Comparison of ENCODE assay signal across 1 cellular context in genomic region chr4:119580293-119580692, GRCh38.
TF ChIP-seq lines count a peak whose summit lies in the region.

No MANE protein-coding gene starts in this region.

TF ChIP-seq in HepG2, 621 proteins besides CTCF, POLR2A, EP300 and RAD21 (continued from another document):
- TF ChIP-seq IRF1 (CRISPR knock-in tag; IDR thresholded peaks at IDR 0.05; ENCODE audit: low read depth) (no peak), ATF4 (CRISPR knock-in tag; IDR thresholded peaks at IDR 0.05) (no peak), NFE2 (CRISPR knock-in tag; IDR thresholded peaks at IDR 0.05) (no peak), FOXO1 (CRISPR knock-in tag; IDR thresholded peaks at IDR 0.05) (no peak), HDAC6 (IDR thresholded peaks at IDR 0.05; ENCODE audit: low read depth, low read length) (no peak), JARID2 (CRISPR knock-in tag; IDR thresholded peaks at IDR 0.05; ENCODE audit: insufficient replicate concordance) (no peak), PHB2 (IDR thresholded peaks at IDR 0.05; ENCODE audit: partially characterized antibody) (no peak), FOXK2 (IDR thresholded peaks at IDR 0.05) (no peak), FUBP1 (CRISPR knock-in tag; IDR thresholded peaks at IDR 0.05; ENCODE audit: borderline replicate concordance) (no peak), ZNF564 (CRISPR knock-in tag; IDR thresholded peaks at IDR 0.05) (no peak), ZNF572 (CRISPR knock-in tag; IDR thresholded peaks at IDR 0.05) (no peak), ZNF253 (CRISPR knock-in tag; IDR thresholded peaks at IDR 0.05; ENCODE audit: borderline replicate concordance) (no peak)
TF ChIP-seq in HepG2: peak in this region for 0.
